Comparison of ENCODE assay signal across 1 cellular context in genomic region chr6:26157838-26158580, GRCh38.
TF ChIP-seq lines count a peak whose summit lies in the region.

No MANE protein-coding gene starts in this region.

TF ChIP-seq in K562, 482 proteins besides CTCF, POLR2A, EP300 and RAD21 (continued from another document and continues in another):
- TF ChIP-seq ARID3A (IDR thresholded peaks at IDR 0.05; ENCODE audit: borderline replicate concordance, low read depth, low read length) (peak; percentile 96), ZNF696 (CRISPR knock-in tag; conservative IDR thresholded peaks at IDR 0.05) (no peak; the same call in 1 of the 2 replicates), ZBTB26 (CRISPR knock-in tag; IDR thresholded peaks at IDR 0.05) (0 out of 2 replicates have a peak, but pooled peaks have one; percentile 2), FOXK1 (CRISPR knock-in tag; IDR thresholded peaks at IDR 0.05; ENCODE audit: borderline replicate concordance) (peak; percentile 94; the same call in 1 of the 2 replicates), ZNF699 (CRISPR knock-in tag; IDR thresholded peaks at IDR 0.05; ENCODE audit: insufficient replicate concordance) (no peak), TEAD4 (IDR thresholded peaks at IDR 0.05; ENCODE audit: low read length) (peak; percentile 10; the same call in 1 of the 2 replicates), TEAD4 (CRISPR knock-in tag; IDR thresholded peaks at IDR 0.05; ENCODE audit: borderline replicate concordance) (no peak), E2F1 (CRISPR knock-in tag; IDR thresholded peaks at IDR 0.05) (no peak; the same call in 1 of the 2 replicates), ARID1B (IDR thresholded peaks at IDR 0.05) (no peak), MNT (conservative IDR thresholded peaks at IDR 0.05) (peak in 1 of 2 experiments; percentile 55; a peak in 1 of 4 replicates), ID3 (CRISPR knock-in tag; IDR thresholded peaks at IDR 0.05) (no peak), ID3 (tag; IDR thresholded peaks at IDR 0.05) (0 out of 2 replicates have a peak, but pooled peaks have one; percentile 58), FOXM1 (IDR thresholded peaks at IDR 0.05; ENCODE audit: low read depth) (no peak), FOXM1 (CRISPR knock-in tag; IDR thresholded peaks at IDR 0.05; ENCODE audit: low read depth) (peak; percentile 16; the same call in 1 of the 2 replicates), ZBTB34 (CRISPR knock-in tag; IDR thresholded peaks at IDR 0.05) (no peak), NFIC (IDR thresholded peaks at IDR 0.05) (no peak; the same call in 1 of the 2 replicates), RUNX1 (IDR thresholded peaks at IDR 0.05; ENCODE audit: low read depth) (peak; percentile 22; the same call in 1 of the 2 replicates), CTBP1 (IDR thresholded peaks at IDR 0.05; ENCODE audit: borderline replicate concordance) (peak; percentile 90), EGR1 (conservative IDR thresholded peaks at IDR 0.05) (no peak), ZNF263 (CRISPR knock-in tag; IDR thresholded peaks at IDR 0.05; ENCODE audit: borderline replicate concordance) (peak; percentile 69), RFX5 (IDR thresholded peaks at IDR 0.05; ENCODE audit: low read depth, low read length) (no peak), ZKSCAN8 (CRISPR knock-in tag; IDR thresholded peaks at IDR 0.05) (no peak), NCOR1 (IDR thresholded peaks at IDR 0.05) (peak; percentile 70; the same call in 1 of the 2 replicates), TAF7 (tag; IDR thresholded peaks at IDR 0.05) (peak; percentile 80), ETV6 (IDR thresholded peaks at IDR 0.05; ENCODE audit: borderline replicate concordance in 1 of 2, low read depth in 2 of 2, low read length in 1 of 2) (no peak), ETV6 (CRISPR knock-in tag; IDR thresholded peaks at IDR 0.05; ENCODE audit: borderline replicate concordance) (peak; percentile 94; the same call in 1 of the 2 replicates), MYC (IDR thresholded peaks at IDR 0.05; ENCODE audit: low read depth, low read length) (peak; percentile 45; the same call in 1 of the 2 replicates), MYC (CRISPR knock-in tag; IDR thresholded peaks at IDR 0.05; ENCODE audit: borderline replicate concordance, low read depth) (no peak), KDM5B (IDR thresholded peaks at IDR 0.05; ENCODE audit: insufficient replicate concordance, low read depth, low read length) (peak; percentile 89), GTF2A2 (tag; IDR thresholded peaks at IDR 0.05) (peak; percentile 89), ZNF511 (CRISPR knock-in tag; IDR thresholded peaks at IDR 0.05) (peak; percentile 82; the same call in 1 of the 2 replicates), ZC3H4 (CRISPR knock-in tag; IDR thresholded peaks at IDR 0.05; ENCODE audit: borderline replicate concordance) (peak; percentile 99), VEZF1 (CRISPR knock-in tag; IDR thresholded peaks at IDR 0.05) (peak; percentile 21; the same call in 1 of the 2 replicates), RBM15 (IDR thresholded peaks at IDR 0.05; ENCODE audit: insufficient read depth, low read length) (no peak), ZSCAN32 (CRISPR knock-in tag; IDR thresholded peaks at IDR 0.05) (no peak), FOSL1 (tag; conservative IDR thresholded peaks at IDR 0.05) (peak; percentile 61), RCOR1 (IDR thresholded peaks at IDR 0.05; ENCODE audit: borderline replicate concordance in 1 of 2, low read depth in 2 of 2, low read length in 2 of 2) (peak in 1 of 2 experiments; percentile 7; a peak in 2 of 4 replicates), GTF2E2 (tag; IDR thresholded peaks at IDR 0.05) (peak; percentile 97), HMBOX1 (IDR thresholded peaks at IDR 0.05) (no peak; the same call in 1 of the 2 replicates), GABPB1 (CRISPR knock-in tag; IDR thresholded peaks at IDR 0.05) (peak; percentile 75), JUNB (CRISPR knock-in tag; conservative IDR thresholded peaks at IDR 0.05) (no peak), RNF219 (CRISPR knock-in tag; IDR thresholded peaks at IDR 0.05) (no peak), ZNF282 (CRISPR knock-in tag; IDR thresholded peaks at IDR 0.05) (no peak), SMAD4 (CRISPR knock-in tag; conservative IDR thresholded peaks at IDR 0.05) (no peak), YY1 (IDR thresholded peaks at IDR 0.05; ENCODE audit: borderline replicate concordance in 1 of 3, control insufficient read depth in 1 of 3, extremely low read depth in 1 of 3, insufficient read depth in 3 of 3, insufficient read length in 1 of 3, insufficient replicate concordance in 2 of 3, low read depth in 1 of 3, low read length in 2 of 3) (peak in 2 of 3 experiments; percentile 56 to 72), SUPT5H (IDR thresholded peaks at IDR 0.05) (peak; percentile 83), NFXL1 (CRISPR knock-in tag; IDR thresholded peaks at IDR 0.05) (no peak), MITF (IDR thresholded peaks at IDR 0.05) (0 out of 2 replicates have a peak, but pooled peaks have one; percentile 13), ZNF436 (CRISPR knock-in tag; IDR thresholded peaks at IDR 0.05) (peak; percentile 59; the same call in 1 of the 2 replicates), HNRNPLL (IDR thresholded peaks at IDR 0.05; ENCODE audit: low read depth, low read length, poor library complexity, severe bottlenecking) (peak; percentile 91), NBN (IDR thresholded peaks at IDR 0.05; ENCODE audit: low read depth) (peak; percentile 32; the same call in 1 of the 2 replicates), KHSRP (IDR thresholded peaks at IDR 0.05) (0 out of 2 replicates have a peak, but pooled peaks have one; percentile 10)
